Comparison of ENCODE assay signal across 15 cellular contexts in genomic region chr18:37252342-37252741, GRCh38.
"Had no signal": no experiment of that assay in that cellular context is flagged by ENCODE, and none has a peak within 500 bp of the region (broad histone marks: within the 10 kb centered on the region; RNA-seq: fewer than 3 reads in every experiment).

No MANE protein-coding gene starts in this region.

- H3K27ac ChIP-seq: breast epithelium, esophagus muscularis mucosa, pancreas, suprapubic skin had no signal

- H3K36me3 ChIP-seq: breast epithelium, esophagus muscularis mucosa, pancreas, suprapubic skin had no signal

- H3K27ac Mint-ChIP-seq: activated CD4-positive, alpha-beta memory T cell treated with anti-CD3 and anti-CD28 coated beads, Interleukin-2, amount 10 ng/mL, durations not matched to agents 7 days and 5 days; activated CD4-positive, alpha-beta T cell treated with anti-CD3 and anti-CD28 coated beads for 36 hours; natural killer cell treated with Interleukin-12 subunit alpha and Interleukin-12 subunit beta and Interleukin-15 and Interleukin-18, amount 100 ng/mL, for 72 hours had no signal

- H3K36me3 Mint-ChIP-seq: natural killer cell treated with Interleukin-12 subunit alpha and Interleukin-12 subunit beta and Interleukin-15 and Interleukin-18, amount 100 ng/mL, for 72 hours had no signal

- ATAC-seq: activated CD4-positive, alpha-beta T cell treated with anti-CD3 and anti-CD28 coated beads for 36 hours; mucosa of descending colon; natural killer cell treated with Interleukin-12 subunit alpha and Interleukin-12 subunit beta and Interleukin-15 and Interleukin-18, amount 100 ng/mL, for 72 hours; stimulated activated naive CD8-positive, alpha-beta T cell treated with anti-CD3 and anti-CD28 coated beads, Interleukin-15, Interleukin-2, amounts not matched to agents 100 U/mL and 50 U/mL, for 24 hours had no signal

- H3K27me3 ChIP-seq: pancreas had no signal

- H3K9me3 Mint-ChIP-seq: activated CD4-positive, alpha-beta memory T cell treated with anti-CD3 and anti-CD28 coated beads, Interleukin-2, amount 10 ng/mL, durations not matched to agents 7 days and 5 days; natural killer cell treated with Interleukin-12 subunit alpha and Interleukin-12 subunit beta and Interleukin-15 and Interleukin-18, amount 100 ng/mL, for 72 hours had no signal

- FAIRE-seq: endometrium, islet of Langerhans, pancreas had no signal

- H3K4me3 ChIP-seq: breast epithelium, esophagus muscularis mucosa, mucosa of descending colon, suprapubic skin had no signal

- DNase-seq: activated CD4-positive, alpha-beta memory T cell treated with anti-CD3 and anti-CD28 coated beads, Interleukin-2, amount 10 ng/mL, durations not matched to agents 7 days and 5 days; activated CD4-positive, alpha-beta T cell treated with anti-CD3 and anti-CD28 coated beads for 36 hours; activated naive CD4-positive, alpha-beta T cell treated with anti-CD3 and anti-CD28 coated beads, Interleukin-2, amount 50 U/mL, for 16 hours; mucosa of descending colon; retina; stimulated activated CD4-positive, alpha-beta T cell treated with anti-CD3 and anti-CD28 coated beads, Interleukin-4, amount 100 ng/mL, for 1 hour; stimulated activated CD8-positive, alpha-beta memory T cell treated with anti-CD3 and anti-CD28 coated beads, Interleukin-4, amount 100 ng/mL, for 48 hours; stimulated activated naive CD8-positive, alpha-beta T cell treated with anti-CD3 and anti-CD28 coated beads, Interleukin-15, Interleukin-2, amounts not matched to agents 100 U/mL and 50 U/mL, for 24 hours had no signal

- H3K9me3 ChIP-seq: breast epithelium, esophagus muscularis mucosa, mucosa of descending colon, pancreas, suprapubic skin had no signal

- H3K4me3 Mint-ChIP-seq: activated CD4-positive, alpha-beta memory T cell treated with anti-CD3 and anti-CD28 coated beads, Interleukin-2, amount 10 ng/mL, durations not matched to agents 7 days and 5 days; activated CD4-positive, alpha-beta T cell treated with anti-CD3 and anti-CD28 coated beads for 36 hours; natural killer cell treated with Interleukin-12 subunit alpha and Interleukin-12 subunit beta and Interleukin-15 and Interleukin-18, amount 100 ng/mL, for 72 hours had no signal

- H3K4me1 ChIP-seq: breast epithelium, pancreas had no signal
